In the genomic region with DNA sequence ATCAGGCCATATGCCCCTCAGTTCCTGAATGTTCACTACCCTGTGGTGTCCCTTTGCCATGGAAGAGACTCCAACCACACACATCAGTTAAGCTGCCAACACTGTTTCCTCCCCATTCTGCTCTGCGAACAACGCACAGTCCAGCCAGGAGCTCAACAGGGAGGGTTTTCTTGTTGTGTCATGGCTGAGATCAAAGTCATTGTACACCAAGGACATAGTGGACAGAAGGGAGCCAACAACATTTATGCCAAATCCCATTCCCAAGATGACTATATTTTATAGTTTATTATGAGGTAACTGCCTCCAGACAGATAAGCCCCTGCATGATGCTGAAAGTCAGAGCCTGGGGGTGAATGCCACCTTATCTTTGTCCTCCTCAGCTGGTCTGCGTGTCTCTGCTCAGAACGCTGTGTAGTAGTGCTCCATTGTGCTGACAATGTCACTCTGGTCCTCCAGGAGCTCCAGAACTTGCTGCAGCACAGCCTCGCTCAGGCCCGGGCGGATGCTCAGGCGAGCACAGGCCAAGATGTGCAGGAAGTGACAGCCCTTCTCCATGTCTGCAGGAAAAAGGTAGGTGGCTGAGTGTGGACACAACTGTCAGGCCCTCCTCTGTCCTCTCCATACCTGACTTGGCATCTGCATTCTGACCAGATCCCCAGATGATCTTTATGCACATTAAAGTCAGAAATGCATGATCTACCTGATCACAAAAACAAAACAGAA, we compare ENCODE assay signal across 25 cellular contexts. TPM values are rescaled to one million over a fixed set of nuclear protein-coding genes. Genes with fewer than 3 reads are reported as not detected.
DNase-seq lines count a peak whose midpoint lies in the region; ATAC-seq, FAIRE-seq and TF ChIP-seq lines count a peak whose summit lies in the region.
"Had no signal": no experiment of that assay in that cellular context is flagged by ENCODE, and none has a peak within 500 bp of the region (broad histone marks: within the 10 kb centered on the region; RNA-seq: fewer than 3 reads in every experiment).

No MANE protein-coding gene starts in this region.

- ATAC-seq in SK-N-SH treated with all-trans-retinoic acid at 6 μM for 48 hours (no peak), HG03097 (IDR thresholded peaks at IDR 0.05; ENCODE audit: low FRiP score, unreplicated experiment) (no peak)
- ATAC-seq: effector memory CD8-positive, alpha-beta T cell; left colon; naive thymus-derived CD4-positive, alpha-beta T cell; stimulated activated memory B cell treated with anti-CD40 and anti-IgM and Interleukin-4, amounts not matched to agents 10 μg/mL and 1 μg/mL and 100 μg/mL, for 72 hours had no signal

- TF ChIP-seq RAD21 in SK-N-SH (IDR thresholded peaks at IDR 0.05; ENCODE audit: low read length) = no peak

- H3K79me2 ChIP-seq in SK-N-SH (ENCODE audit: insufficient read depth) = no peaks in the 10 kb centered on the region
- no peaks in the 10 kb centered on the region for H3K79me2 ChIP-seq in keratinocyte (ENCODE audit: control insufficient read depth, insufficient read depth, low read length)

- no peak for TF ChIP-seq POLR2A in vagina (IDR thresholded peaks at IDR 0.05)

- H3K27ac ChIP-seq in SK-N-SH (ENCODE audit: low read depth in 2 of 2, low read length in 1 of 2) = peak overlapping the region in 1 of 2 experiments; percentile 43; a peak in 2 of 4 replicates
- peak overlapping the region; percentile 46 to 92 for H3K27ac ChIP-seq in esophagus (ENCODE audit: low read depth in 2 of 2, low read length in 1 of 2)
- H3K27ac ChIP-seq in keratinocyte (ENCODE audit: control insufficient read depth, insufficient read depth, low read length) = peak overlapping the region; percentile 97
- H3K27ac ChIP-seq in vagina = peak overlapping the region; percentile 28
- H3K27ac ChIP-seq: brain microvascular endothelial cell, coronary artery, KMS-11, SJCRH30 had no signal

- dilution Hi-C loops in keratinocyte (cut with MboI; ENCODE audit: extremely low pct_ligation_motif_present, low sequenced_read_pairs) = no loop called here

- TF ChIP-seq CTCF in SK-N-SH (IDR thresholded peaks at IDR 0.05) (no peak), keratinocyte (optimal IDR thresholded peaks at IDR 0.05 in 1 of 3, IDR thresholded peaks at IDR 0.05 in 1 of 3, conservative IDR thresholded peaks at IDR 0.05 in 1 of 3; ENCODE audit: extremely low read depth in 1 of 3, insufficient read depth in 2 of 3, low read length in 3 of 3) (no peak), vagina (IDR thresholded peaks at IDR 0.05) (no peak)

- no peak for TF ChIP-seq EP300 in SK-N-SH (IDR thresholded peaks at IDR 0.05; ENCODE audit: borderline replicate concordance in 1 of 2, low read depth in 1 of 2, low read length in 1 of 2)

- WGBS in SK-N-SH (ENCODE audit: low lambda C conversion rate) = 98% methylated on average over 8 of the region's 8 CpGs
- WGBS in esophagus, 2 donors = 62 to 74% methylated on average over 8 of the region's 8 CpGs

- POLR2A ChIA-PET in SK-N-SH (lab: Yijun Ruan, JAX) = interaction anchor here (0.7 kb wide), 1 partner anchor 177 kb away, joined by 3 read pairs; no protein-coding TSS in a partner anchor

- H2AFZ ChIP-seq in SK-N-SH (ENCODE audit: low read depth) (no peak overlapping the region), keratinocyte (ENCODE audit: control insufficient read depth, low read length) (no peak overlapping the region)

- H3K4me2 ChIP-seq in SK-N-SH = no peak overlapping the region
- peak overlapping the region; percentile 66 for H3K4me2 ChIP-seq in keratinocyte (ENCODE audit: control insufficient read depth, extremely low read depth, insufficient read depth, low read depth, low read length)
- H3K4me2 ChIP-seq: KMS-11 had no signal

- H3K9me3 ChIP-seq in SK-N-SH (no peaks in the 10 kb centered on the region), esophagus (ENCODE audit: control insufficient read depth in 2 of 2, insufficient read depth in 1 of 2, low read depth in 1 of 2, low read length in 1 of 2) (no peaks in the 10 kb centered on the region), keratinocyte (ENCODE audit: control insufficient read depth, low read depth, low read length) (no peaks in the 10 kb centered on the region), vagina (no peaks in the 10 kb centered on the region)
- H3K9me3 ChIP-seq: HAP-1, SJCRH30 had no signal

- intact Hi-C loops in vagina (cut with DNase I) = no loop called here

- FAIRE-seq in keratinocyte (lab: Jason Lieb, UNC) = peak; percentile 61
- FAIRE-seq: GM18507, TTC549 had no signal

- H3K9me1 ChIP-seq in keratinocyte (ENCODE audit: control insufficient read depth, extremely low read depth, insufficient read depth, low read length) = no peaks in the 10 kb centered on the region

- H3K9me2 ChIP-seq in SK-N-SH = no peaks in the 10 kb centered on the region

- peak; percentile 27 for DNase-seq in SK-N-SH
- DNase-seq in keratinocyte (ENCODE audit: low read depth, low spot score) = no peak
- DNase-seq in vagina (ENCODE audit: extremely low spot score in 2 of 2) = no peak
- no peak for DNase-seq in islet precursor cell
- DNase-seq in KG1 (lab: John Stamatoyannopoulos, UW) = no peak
- DNase-seq: activated CD4-positive, CD25-positive, alpha-beta regulatory T cell treated with anti-CD3 and anti-CD28 coated beads, Interleukin-2, amount 50 U/mL, for 72 hours; activated gamma-delta T cell; activated T-cell treated with anti-CD3 and anti-CD28 coated beads, Interleukin-2, amount 50 U/mL, for 1 hour; brain microvascular endothelial cell; CD8-positive, alpha-beta memory T cell; effector memory CD8-positive, alpha-beta T cell; left colon; naive thymus-derived CD4-positive, alpha-beta T cell; SJCRH30; stimulated activated CD4-positive, alpha-beta T cell treated with anti-CD3 and anti-CD28 coated beads, Interleukin-4, amount 100 ng/mL, for 1 hour; T-helper 1 cell had no signal

- H3F3A ChIP-seq in SK-N-SH (replicated peaks; ENCODE audit: insufficient read depth) = no peaks in the 10 kb centered on the region

- H3K27me3 ChIP-seq in SK-N-SH (ENCODE audit: insufficient read depth) (no peaks in the 10 kb centered on the region), esophagus (ENCODE audit: control insufficient read depth in 1 of 2, insufficient read depth in 2 of 2, low read length in 2 of 2) (no peaks in the 10 kb centered on the region), keratinocyte (ENCODE audit: control insufficient read depth, extremely low read depth, insufficient read depth, low read length) (no peaks in the 10 kb centered on the region), vagina (no peaks in the 10 kb centered on the region)
- H3K27me3 ChIP-seq: brain microvascular endothelial cell, SJCRH30 had no signal

- H3K4me3 ChIP-seq in SK-N-SH (ENCODE audit: low read depth in 2 of 2, low read length in 1 of 2) = no peak overlapping the region
- H3K4me3 ChIP-seq in esophagus (ENCODE audit: low read depth in 1 of 2, low read length in 2 of 2) = no peak overlapping the region
- peak overlapping the region in 1 of 3 experiments; percentile 23 for H3K4me3 ChIP-seq in keratinocyte (ENCODE audit: control insufficient read depth in 2 of 3, extremely low read depth in 1 of 3, insufficient read depth in 2 of 3, low read depth in 1 of 3, low read length in 3 of 3)
- H3K4me3 ChIP-seq in vagina = no peak overlapping the region
- H3K4me3 ChIP-seq: coronary artery, HAP-1, SJCRH30 had no signal

- H4K20me1 ChIP-seq in SK-N-SH (ENCODE audit: insufficient read depth) (no peaks in the 10 kb centered on the region), keratinocyte (ENCODE audit: control insufficient read depth, extremely low read depth, insufficient read depth, low read length) (no peaks in the 10 kb centered on the region)

- no peak overlapping the region for H3K9ac ChIP-seq in SK-N-SH
- H3K9ac ChIP-seq in keratinocyte (ENCODE audit: control insufficient read depth, extremely low read depth, insufficient read depth, low read length) = peak overlapping the region; percentile 75
- H3K9ac ChIP-seq: KMS-11 had no signal

- H3K4me1 ChIP-seq in SK-N-SH (ENCODE audit: control insufficient read depth in 1 of 2, insufficient read depth in 2 of 2, low read depth in 1 of 2, low read length in 1 of 2) = peaks cover 2 to 18% of the 10 kb centered on the region in 2 experiments; a peak in 2 of 4 replicates
- peaks cover 0 to 20% of the 10 kb centered on the region in 2 donors for H3K4me1 ChIP-seq in esophagus (ENCODE audit: control insufficient read depth in 2 of 2, insufficient read depth in 2 of 2, low read length in 1 of 2)
- H3K4me1 ChIP-seq in keratinocyte (ENCODE audit: control insufficient read depth, extremely low read depth, insufficient read depth, low read length) = peaks cover 72% of the 10 kb centered on the region
- peaks cover 34% of the 10 kb centered on the region for H3K4me1 ChIP-seq in vagina
- H3K4me1 ChIP-seq: HAP-1, SJCRH30 had no signal

- H3K36me3 ChIP-seq in SK-N-SH (replicated peaks in 1 of 2; ENCODE audit: control insufficient read depth in 1 of 2, insufficient read depth in 2 of 2, low read length in 1 of 2) (peaks cover 30 to 68% of the 10 kb centered on the region in 2 experiments), esophagus (ENCODE audit: control insufficient read depth in 2 of 2, insufficient read depth in 2 of 2, low read length in 1 of 2) (peaks cover 11 to 27% of the 10 kb centered on the region in 2 donors), keratinocyte (ENCODE audit: control insufficient read depth in 2 of 2, extremely low read depth in 1 of 2, insufficient read depth in 2 of 2, low read length in 2 of 2) (peaks cover 4 to 8% of the 10 kb centered on the region in 2 experiments), vagina (peaks cover 0 to 46% of the 10 kb centered on the region in 2 donors)
- H3K36me3 ChIP-seq: HAP-1, SJCRH30 had no signal

- CTCF ChIA-PET in SK-N-SH (lab: Yijun Ruan, JAX) = interaction anchor here (0.8 to 5.0 kb wide), 6 partner anchors 8 to 296 kb away, joined by 3 to 134 read pairs (median 4); no protein-coding TSS in a partner anchor

RNA-seq across cellular contexts. Expression of a gene that starts 27.1 kb away (rescaled TPM):
- polyA plus RNA-seq in SK-N-SH (2012; rRNA removed) (2.1 and 2.5 TPM in 2 replicates), esophagus (10 to 100 TPM; 14.9 to 34.2 TPM), keratinocyte (31.0 to 56.6 TPM (median 33.9 TPM) in 3 replicates)
- 1.7 and 2.5 TPM in 2 replicates for polyA plus RNA-seq in SK-N-SH (2012; cell fraction: cytosol; rRNA removed)
- 5.5 and 5.7 TPM in 2 replicates for polyA plus RNA-seq in SK-N-SH (2012; cell fraction: nucleus; rRNA removed)
- 22.4 TPM for polyA plus RNA-seq in keratinocyte (2011; ENCODE audit: low read depth)
- 32.2 and 35.6 TPM in 2 replicates for polyA plus RNA-seq in keratinocyte (2011; cell fraction: cytosol; rRNA removed)
- polyA plus RNA-seq in keratinocyte (2011; cell fraction: nucleus; rRNA removed) = 116 and 136 TPM in 2 replicates
- 46.1 and 73.7 TPM in 2 replicates for polyA plus RNA-seq in keratinocyte (2012; ENCODE audit: low replicate concordance)
- polyA minus RNA-seq in keratinocyte = 46.4 to 127 TPM (median 59.1 TPM) in 3 replicates
- 63.7 TPM for polyA minus RNA-seq in keratinocyte (2011; cell fraction: cytosol; rRNA and poly(A)+ RNA removed)
- polyA minus RNA-seq in keratinocyte (2011; cell fraction: nucleus; rRNA and poly(A)+ RNA removed) = 88.9 and 140 TPM in 2 replicates
- total RNA-seq in vagina = 56.2 TPM

RNA-seq across cellular contexts. Expression of a gene that starts 35.5 kb away (rescaled TPM):
- polyA plus RNA-seq in SK-N-SH (2012; rRNA removed) (22.1 and 24.7 TPM in 2 replicates), esophagus (10 to 100 TPM; 41.1 to 70.8 TPM), keratinocyte (29.0 to 32.5 TPM (median 30.5 TPM) in 3 replicates)
- 28.2 and 28.6 TPM in 2 replicates for polyA plus RNA-seq in SK-N-SH (2012; cell fraction: cytosol; rRNA removed)
- polyA plus RNA-seq in SK-N-SH (2012; cell fraction: nucleus; rRNA removed) = 11.1 and 13.0 TPM in 2 replicates
- 16.5 TPM for polyA plus RNA-seq in keratinocyte (2011; ENCODE audit: low read depth)
- polyA plus RNA-seq in keratinocyte (2011; cell fraction: cytosol; rRNA removed) = 38.0 and 49.4 TPM in 2 replicates
- 20.2 and 22.2 TPM in 2 replicates for polyA plus RNA-seq in keratinocyte (2011; cell fraction: nucleus; rRNA removed)
- 23.7 and 24.4 TPM in 2 replicates for polyA plus RNA-seq in keratinocyte (2012; ENCODE audit: low replicate concordance)
- polyA minus RNA-seq in keratinocyte = 18.4 to 22.3 TPM (median 21.6 TPM) in 3 replicates
- 18.0 TPM for polyA minus RNA-seq in keratinocyte (2011; cell fraction: cytosol; rRNA and poly(A)+ RNA removed)
- polyA minus RNA-seq in keratinocyte (2011; cell fraction: nucleus; rRNA and poly(A)+ RNA removed) = 6.2 and 12.6 TPM in 2 replicates
- 22.3 TPM for total RNA-seq in vagina
